20 cellular contexts compared by ENCODE assay signal in the genomic region with DNA sequence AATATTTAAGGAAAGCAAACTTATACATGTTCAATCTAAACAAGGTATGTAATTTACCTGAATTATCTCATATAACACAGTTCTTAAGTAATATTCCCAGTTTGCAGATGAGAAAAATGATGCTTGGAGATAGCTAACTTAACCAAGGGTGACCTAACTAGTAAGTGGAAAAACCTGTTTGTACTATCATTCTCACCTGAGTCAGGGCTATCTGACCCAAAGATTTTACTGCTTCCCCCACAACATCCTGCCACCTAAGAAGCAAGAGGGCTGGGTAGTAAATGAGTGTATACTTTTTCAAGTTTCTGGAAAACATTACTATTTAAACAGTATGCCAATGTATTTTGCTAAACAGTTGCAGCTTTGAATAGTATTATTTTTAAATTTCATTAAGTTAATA. TPM values are rescaled to one million over a fixed set of nuclear protein-coding genes. Genes with fewer than 3 reads are reported as not detected.
A peak's percentile ranks its signal among the peaks of the same experiment; 100 is the strongest.
DNase-seq lines count a peak whose midpoint lies in the region; ATAC-seq, FAIRE-seq and TF ChIP-seq lines count a peak whose summit lies in the region.
"Had no signal": no experiment of that assay in that cellular context is flagged by ENCODE, and none has a peak within 500 bp of the region (broad histone marks: within the 10 kb centered on the region; RNA-seq: fewer than 3 reads in every experiment).

No MANE protein-coding gene starts in this region.

- no peak overlapping the region for H3K27ac ChIP-seq in GM12878 (ENCODE audit: control insufficient read depth, insufficient read depth)
- H3K27ac ChIP-seq: coronary artery, gastroesophageal sphincter, vagina had no signal

- no peak overlapping the region for H3K4me3 ChIP-seq in GM12878
- H3K4me3 ChIP-seq: coronary artery, gastroesophageal sphincter, vagina had no signal

- ATAC-seq in GM18867 (IDR thresholded peaks at IDR 0.05; ENCODE audit: unreplicated experiment) (peak; percentile 73), HG03378 (IDR thresholded peaks at IDR 0.05; ENCODE audit: unreplicated experiment) (peak; percentile 74), GM12878 (peak; percentile 81), GM19463 (IDR thresholded peaks at IDR 0.05; ENCODE audit: unreplicated experiment) (no peak), SK-N-SH treated with all-trans-retinoic acid at 6 μM for 48 hours (no peak)
- ATAC-seq: gastroesophageal sphincter, left colon had no signal

- no peaks in the 10 kb centered on the region; the same call in none of the 2 replicates for H3K79me2 ChIP-seq in GM12878 (ENCODE audit: control insufficient read depth, insufficient read depth, low read length)

- no peak overlapping the region for H2AFZ ChIP-seq in GM12878 (ENCODE audit: control insufficient read depth, low read depth, low read length)

- in situ Hi-C loops in GM12878 (cut with MboI) = no loop called here

- BruUV-seq in GM12878 (replicated peaks; lab: Mats Ljungman, UMichigan) = no TSS peak

- H3K4me1 ChIP-seq in GM12878 (ENCODE audit: control insufficient read depth, insufficient read depth, low read length) = peaks cover 8% of the 10 kb centered on the region; the same call in 1 of the 2 replicates
- H3K4me1 ChIP-seq: gastroesophageal sphincter, vagina had no signal

- SMC1A ChIA-PET in GM12878 (lab: Charles Lee; ENCODE audit: uncharacterized antibody, unreplicated experiment) = interaction anchor here (1.2 to 2.4 kb wide), 4 partner anchors 11 to 72 kb away, joined by 4 to 39 read pairs (median 4); partner anchors contain the start of gene TP63

- no peak for FAIRE-seq in GM12878 (lab: Jason Lieb, UNC)
- FAIRE-seq: TTC549 had no signal

- TF ChIP-seq EP300 in GM12878 (IDR thresholded peaks at IDR 0.05; ENCODE audit: borderline replicate concordance in 1 of 2, control insufficient read depth in 1 of 2, low read depth in 2 of 2, low read length in 2 of 2) = no peak

- no peaks in the 10 kb centered on the region; the same call in 1 of the 3 replicates for H3K9me3 ChIP-seq in GM12878 (replicated peaks; ENCODE audit: control insufficient read depth, insufficient read depth, low read length)
- H3K9me3 ChIP-seq: gastroesophageal sphincter, vagina had no signal

- TF ChIP-seq RAD21 in GM12878 (IDR thresholded peaks at IDR 0.05; ENCODE audit: insufficient read depth, low read depth, low read length) = no peak

- H3K9ac ChIP-seq in GM12878 (ENCODE audit: control insufficient read depth, insufficient read depth, low read length) = no peak overlapping the region

- RAD21 ChIA-PET in GM12878 (lab: Charles Lee; ENCODE audit: unreplicated experiment) = interaction anchor here (1.0 to 2.3 kb wide), 3 partner anchors 10 to 14 kb away, joined by 3 to 12 read pairs (median 6); partner anchors contain the start of gene TP63

- H4K20me1 ChIP-seq in GM12878 (ENCODE audit: control insufficient read depth, insufficient read depth) = no peaks in the 10 kb centered on the region

- no peak for TF ChIP-seq POLR2A in GM12878 (IDR thresholded peaks at IDR 0.05; ENCODE audit: low read depth, low read length)

- TF ChIP-seq CTCF in GM12878 (IDR thresholded peaks at IDR 0.05 in 2 of 3, conservative IDR thresholded peaks at IDR 0.05 in 1 of 3; ENCODE audit: control insufficient read depth in 2 of 3, extremely low read depth in 1 of 3, insufficient read depth in 1 of 3, low read depth in 3 of 3, low read length in 3 of 3) = no peak

- H3K36me3 ChIP-seq in GM12878 (ENCODE audit: control insufficient read depth in 2 of 2, insufficient read depth in 2 of 2, low read length in 1 of 2) = no peaks in the 10 kb centered on the region
- H3K36me3 ChIP-seq: gastroesophageal sphincter, vagina had no signal

- intact Hi-C loops in GM12878 (cut with micrococcal nuclease; ENCODE audit: unreplicated experiment) = no loop called here

- no peaks in the 10 kb centered on the region for H3K27me3 ChIP-seq in GM12878 (replicated peaks in 1 of 2; ENCODE audit: control insufficient read depth in 2 of 2, insufficient read depth in 2 of 2, low read length in 1 of 2)
- H3K27me3 ChIP-seq: gastroesophageal sphincter, vagina had no signal

- no peak overlapping the region for H3K4me2 ChIP-seq in GM12878 (ENCODE audit: control insufficient read depth, insufficient read depth)

- CTCF ChIA-PET in GM12878 (lab: Yijun Ruan, JAX) = interaction anchor here (1.6 to 2.1 kb wide), 3 partner anchors 10 to 129 kb away, joined by 3 to 5 read pairs (median 5); partner anchors contain the start of gene TP63

- POLR2A ChIA-PET in GM12878 (lab: Charles Lee) = interaction anchor here (0.5 to 2.9 kb wide), 5 partner anchors 10 to 33 kb away, joined by 3 to 11 read pairs (median 3); no protein-coding TSS in a partner anchor

- DNase-seq in DMS53 (lab: John Stamatoyannopoulos, UW) (peak; percentile 52), GM12878 (ENCODE audit: low read depth, low spot score) (no peak), NCI-H187 (lab: John Stamatoyannopoulos, UW) (no peak), NCI-H1930 (lab: John Stamatoyannopoulos, UW) (no peak)
- DNase-seq: activated CD4-positive, alpha-beta T cell treated with anti-CD3 and anti-CD28 coated beads, Interleukin-2, amount 50 U/mL, for 4 hours; activated naive CD8-positive, alpha-beta T cell treated with anti-CD3 and anti-CD28 coated beads, Interleukin-2, amount 10 ng/mL, durations not matched to agents 7 days and 5 days; activated T-cell treated with anti-CD3 and anti-CD28 coated beads, Interleukin-2, amount 50 U/mL, for 48 hours; left colon; NCI-H1105; NCI-H2171 treated with DMSO at 0.1 percent for 48 hours; substantia nigra; SW 1271 had no signal

TF ChIP-seq in GM12878, 131 proteins besides CTCF, POLR2A, EP300 and RAD21:
- peak; percentile 38; the same call in 1 of the 2 replicates for TF ChIP-seq NFIC (IDR thresholded peaks at IDR 0.05; ENCODE audit: low read depth, low read length)
- TF ChIP-seq NR2C2 (IDR thresholded peaks at IDR 0.05; ENCODE audit: borderline replicate concordance, control insufficient read depth, insufficient read length, low read depth) = no peak

TF ChIP-seq in SK-N-SH treated with all-trans-retinoic acid at 6 μM for 48 hours, 23 proteins besides CTCF, POLR2A, EP300 and RAD21 (continues in another document):
- TF ChIP-seq, protein P1, sequence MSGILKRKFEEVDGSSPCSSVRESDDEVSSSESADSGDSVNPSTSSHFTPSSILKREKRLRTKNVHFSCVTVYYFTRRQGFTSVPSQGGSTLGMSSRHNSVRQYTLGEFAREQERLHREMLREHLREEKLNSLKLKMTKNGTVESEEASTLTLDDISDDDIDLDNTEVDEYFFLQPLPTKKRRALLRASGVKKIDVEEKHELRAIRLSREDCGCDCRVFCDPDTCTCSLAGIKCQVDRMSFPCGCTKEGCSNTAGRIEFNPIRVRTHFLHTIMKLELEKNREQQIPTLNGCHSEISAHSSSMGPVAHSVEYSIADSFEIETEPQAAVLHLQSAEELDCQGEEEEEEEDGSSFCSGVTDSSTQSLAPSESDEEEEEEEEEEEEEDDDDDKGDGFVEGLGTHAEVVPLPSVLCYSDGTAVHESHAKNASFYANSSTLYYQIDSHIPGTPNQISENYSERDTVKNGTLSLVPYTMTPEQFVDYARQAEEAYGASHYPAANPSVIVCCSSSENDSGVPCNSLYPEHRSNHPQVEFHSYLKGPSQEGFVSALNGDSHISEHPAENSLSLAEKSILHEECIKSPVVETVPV (CRISPR knock-in tag; IDR thresholded peaks at IDR 0.05) = no peak
- TF ChIP-seq ESRRG (CRISPR knock-in tag; IDR thresholded peaks at IDR 0.05) = no peak
- TF ChIP-seq BACH2 (CRISPR knock-in tag; IDR thresholded peaks at IDR 0.05; ENCODE audit: borderline replicate concordance) = no peak
- no peak for TF ChIP-seq ISL1 (CRISPR knock-in tag; IDR thresholded peaks at IDR 0.05)
- TF ChIP-seq, protein P2, sequence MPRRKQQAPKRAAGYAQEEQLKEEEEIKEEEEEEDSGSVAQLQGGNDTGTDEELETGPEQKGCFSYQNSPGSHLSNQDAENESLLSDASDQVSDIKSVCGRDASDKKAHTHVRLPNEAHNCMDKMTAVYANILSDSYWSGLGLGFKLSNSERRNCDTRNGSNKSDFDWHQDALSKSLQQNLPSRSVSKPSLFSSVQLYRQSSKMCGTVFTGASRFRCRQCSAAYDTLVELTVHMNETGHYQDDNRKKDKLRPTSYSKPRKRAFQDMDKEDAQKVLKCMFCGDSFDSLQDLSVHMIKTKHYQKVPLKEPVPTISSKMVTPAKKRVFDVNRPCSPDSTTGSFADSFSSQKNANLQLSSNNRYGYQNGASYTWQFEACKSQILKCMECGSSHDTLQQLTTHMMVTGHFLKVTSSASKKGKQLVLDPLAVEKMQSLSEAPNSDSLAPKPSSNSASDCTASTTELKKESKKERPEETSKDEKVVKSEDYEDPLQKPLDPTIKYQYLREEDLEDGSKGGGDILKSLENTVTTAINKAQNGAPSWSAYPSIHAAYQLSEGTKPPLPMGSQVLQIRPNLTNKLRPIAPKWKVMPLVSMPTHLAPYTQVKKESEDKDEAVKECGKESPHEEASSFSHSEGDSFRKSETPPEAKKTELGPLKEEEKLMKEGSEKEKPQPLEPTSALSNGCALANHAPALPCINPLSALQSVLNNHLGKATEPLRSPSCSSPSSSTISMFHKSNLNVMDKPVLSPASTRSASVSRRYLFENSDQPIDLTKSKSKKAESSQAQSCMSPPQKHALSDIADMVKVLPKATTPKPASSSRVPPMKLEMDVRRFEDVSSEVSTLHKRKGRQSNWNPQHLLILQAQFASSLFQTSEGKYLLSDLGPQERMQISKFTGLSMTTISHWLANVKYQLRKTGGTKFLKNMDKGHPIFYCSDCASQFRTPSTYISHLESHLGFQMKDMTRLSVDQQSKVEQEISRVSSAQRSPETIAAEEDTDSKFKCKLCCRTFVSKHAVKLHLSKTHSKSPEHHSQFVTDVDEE (CRISPR knock-in tag; IDR thresholded peaks at IDR 0.05) = no peak
- TF ChIP-seq ZNF70 (CRISPR knock-in tag; IDR thresholded peaks at IDR 0.05) = no peak

RNA-seq across cellular contexts. Expression of gene TP63, which starts 10.6 kb away (rescaled TPM):
- 21.5 and 25.8 TPM in 2 replicates for total RNA-seq in GM12878 (2013; cell fraction: nucleolus; rRNA removed)
- 5.1 and 5.2 TPM in 2 replicates for total RNA-seq in GM12878 (2014; rRNA removed)
- total RNA-seq in GM12878 (2014; rRNA removed; fragmentation: Illumina TruSeq; extraction: Trizol) = 6.1 and 6.4 TPM in 2 replicates
- 8.3 and 9.8 TPM in 2 replicates for total RNA-seq in GM12878 (2021)
- polyA plus RNA-seq in GM12878 (2011; ENCODE audit: low read depth) = 6.6 TPM
- 4.1 and 6.0 TPM in 2 replicates for polyA plus RNA-seq in GM12878 (2011; rRNA removed)
- 8.6 and 10.4 TPM in 2 replicates for polyA plus RNA-seq in GM12878 (2011; cell fraction: cytosol; rRNA removed)
- polyA plus RNA-seq in GM12878 (2011; cell fraction: nucleus; rRNA removed) = 5.0 and 6.7 TPM in 2 replicates
- polyA plus RNA-seq in GM12878 (2012) = 8.9 and 9.6 TPM in 2 replicates
- polyA plus RNA-seq in GM12878 (2014; fragmentation: Illumina TruSeq; extraction: Trizol) = 7.3 and 8.5 TPM in 2 replicates
- polyA plus RNA-seq in GM12878 (2014; fragmentation: Nextera tagmentation; extraction: Ambion mirVana) = 1 to 10 TPM; 1.4 to 1.8 TPM
- polyA plus RNA-seq in GM12878 (2014; rRNA removed) = 4.1 and 6.1 TPM in 2 replicates
- 10 to 100 TPM in 1 of 2 experiments, 1 to 10 TPM in 1; 8.6 to 10.8 TPM for polyA plus RNA-seq in GM12878 (2016; fragmentation: Nextera tagmentation; extraction: Ambion mirVana)
- 10.6 and 15.3 TPM in 2 replicates for polyA minus RNA-seq in GM12878 (2011; rRNA and poly(A)+ RNA removed)
- 5.7 and 6.4 TPM in 2 replicates for polyA minus RNA-seq in GM12878 (2011; cell fraction: cytosol; rRNA and poly(A)+ RNA removed)
- 6.3 and 12.6 TPM in 2 replicates for polyA minus RNA-seq in GM12878 (2011; cell fraction: nucleus; rRNA and poly(A)+ RNA removed)

Comparison
In these comparisons a context has a peak if more than half of its experiments do, and no peak if none do; other contexts are left out.
1. ATAC-seq: peak in GM18867 (single experiment), HG03378 (single experiment) and GM12878 (single experiment); none in GM19463 (single experiment) and SK-N-SH treated with all-trans-retinoic acid at 6 μM for 48 hours (single experiment).